Comparison of ENCODE assay signal across 22 cellular contexts in genomic region chr14:45181806-45182205, GRCh38.
"Had no signal": no experiment of that assay in that cellular context is flagged by ENCODE, and none has a peak within 500 bp of the region (broad histone marks: within the 10 kb centered on the region; RNA-seq: fewer than 3 reads in every experiment).

No MANE protein-coding gene starts in this region.

- H3K4me1 ChIP-seq: colonic mucosa, esophagus squamous epithelium, lower lobe of right lung, pancreas, right lobe of liver, tibial nerve, upper lobe of left lung, uterus had no signal

- ATAC-seq: left ventricle myocardium superior; lower lobe of right lung; naive thymus-derived CD8-positive, alpha-beta T cell; pancreas; right lobe of liver; stimulated activated naive B cell treated with anti-CD40 and anti-IgM and Interleukin-4, amounts not matched to agents 10 μg/mL and 1 μg/mL and 100 μg/mL, for 72 hours had no signal

- DNase-seq: colonic mucosa; effector memory CD4-positive, alpha-beta T cell; erythroblast; esophagus squamous epithelium; hypothalamus; immature natural killer cell; left ventricle myocardium superior; lower lobe of right lung; naive thymus-derived CD8-positive, alpha-beta T cell; nephron progenitor cell; nucleus accumbens; pancreas; right lobe of liver; small intestine; stimulated activated CD4-positive, alpha-beta T cell treated with anti-CD3 and anti-CD28 coated beads, Interleukin-15, amount 100 ng/mL, for 24 hours; stimulated activated CD4-positive, alpha-beta T cell treated with anti-CD3 and anti-CD28 coated beads, Interleukin-2, amount 100 ng/mL, for 48 hours; stimulated activated naive B cell treated with anti-CD40 and anti-IgM and Interleukin-4, amounts not matched to agents 10 μg/mL and 1 μg/mL and 100 μg/mL, for 72 hours; upper lobe of left lung; uterus had no signal

- H3K4me3 ChIP-seq: colonic mucosa, esophagus squamous epithelium, lower lobe of right lung, pancreas, right lobe of liver, thoracic aorta, tibial nerve, upper lobe of left lung, uterus had no signal

- H3K27me3 ChIP-seq: colonic mucosa, esophagus squamous epithelium, pancreas, right lobe of liver, tibial nerve, upper lobe of left lung, uterus had no signal

- H3K27ac ChIP-seq: colonic mucosa, esophagus squamous epithelium, lower lobe of right lung, pancreas, right lobe of liver, thoracic aorta, tibial nerve, upper lobe of left lung, uterus had no signal

- FAIRE-seq: keratinocyte had no signal

- H3K9me3 ChIP-seq: colonic mucosa, esophagus squamous epithelium, lower lobe of right lung, pancreas, right lobe of liver, thoracic aorta, tibial nerve, upper lobe of left lung, uterus had no signal

- H3K36me3 ChIP-seq: colonic mucosa, lower lobe of right lung, pancreas, right lobe of liver, thoracic aorta, tibial nerve, upper lobe of left lung, uterus had no signal
